In the genomic region with DNA sequence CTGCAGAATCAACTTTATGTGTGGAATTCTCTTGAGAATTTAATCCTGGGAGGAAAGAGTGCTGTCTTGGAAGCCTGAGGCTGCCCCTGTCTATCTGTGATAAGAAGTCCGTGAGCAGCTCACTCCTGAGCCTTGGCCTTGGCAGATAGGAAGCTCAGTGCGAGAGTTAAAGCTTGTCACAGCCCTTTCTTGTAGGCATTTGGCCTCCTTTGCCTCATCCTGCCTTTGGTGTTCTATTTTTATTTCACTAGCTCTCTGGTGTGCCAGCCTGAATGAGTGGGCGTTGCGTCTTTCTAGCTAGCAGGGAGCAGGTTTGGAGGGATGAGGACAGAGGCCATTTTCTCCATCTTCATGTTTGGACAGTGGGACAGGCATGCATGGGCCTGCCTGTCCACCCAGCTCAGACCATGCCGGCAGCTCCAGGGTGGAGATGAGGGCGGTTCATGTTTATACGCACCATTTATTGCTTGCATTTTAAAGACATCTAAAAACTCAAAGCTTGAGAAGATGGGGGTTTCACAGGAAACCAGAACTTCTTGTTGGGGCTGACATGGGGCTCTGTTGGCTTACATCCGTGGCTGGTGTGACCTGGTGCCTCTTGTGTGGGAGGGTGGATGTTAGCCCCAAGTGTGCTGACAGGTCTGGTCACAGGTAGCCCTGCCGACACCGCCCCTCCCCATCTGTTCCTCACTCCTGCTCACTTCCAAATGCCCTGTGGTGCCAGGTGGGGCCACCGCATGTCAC, we compare ENCODE assay signal across 8 cellular contexts. TPM values are rescaled to one million over a fixed set of nuclear protein-coding genes. Genes with fewer than 3 reads are reported as not detected.
DNase-seq lines count a peak whose midpoint lies in the region; ATAC-seq and TF ChIP-seq lines count a peak whose summit lies in the region.

No MANE protein-coding gene starts in this region.

- peak overlapping the region; percentile 99 for H3K27ac Mint-ChIP-seq in memory B cell

- H3K4me3 ChIP-seq in GM06990 (replicated peaks; ENCODE audit: low read depth, low read length) = no peak overlapping the region

- H3K4me1 Mint-ChIP-seq in memory B cell = peaks cover 66% of the 10 kb centered on the region

- peak; percentile 48 for ATAC-seq in memory B cell (ENCODE audit: low read depth)
- no peak for ATAC-seq in HG02642 (IDR thresholded peaks at IDR 0.05; ENCODE audit: poor library complexity, unreplicated experiment)
- ATAC-seq in HG02970 (IDR thresholded peaks at IDR 0.05; ENCODE audit: low FRiP score, unreplicated experiment) = no peak

- H3K36me3 Mint-ChIP-seq in memory B cell = peaks cover 1% of the 10 kb centered on the region

- H3K36me3 ChIP-seq in GM06990 (ENCODE audit: control insufficient read depth, insufficient read depth, low read length) = no peaks in the 10 kb centered on the region

- DNase-seq in GM06990 (ENCODE audit: extremely low read depth, insufficient read length) (peak; percentile 73), RPMI7951 (ENCODE audit: low read depth) (peak; percentile 39), anterior cingulate cortex (lab: John Stamatoyannopoulos, UW) (peak in 43 of 58 donors; percentile 14 to 72 (median 38)), memory B cell (ENCODE audit: low spot score in 2 of 2) (peak; percentile 52 to 55), superior temporal gyrus (ENCODE audit: extremely low spot score) (peak; percentile 76), COR-L47 (lab: John Stamatoyannopoulos, UW) (no peak)

- no peaks in the 10 kb centered on the region for H3K9me3 Mint-ChIP-seq in memory B cell

- peak overlapping the region; percentile 78 for H3K4me3 Mint-ChIP-seq in memory B cell

- no peak for TF ChIP-seq CTCF in GM06990 (IDR thresholded peaks at IDR 0.05; ENCODE audit: insufficient read depth, low read length, poor library complexity, severe bottlenecking)

- no peaks in the 10 kb centered on the region for H3K27me3 Mint-ChIP-seq in memory B cell

- H3K27me3 ChIP-seq in GM06990 (replicated peaks; ENCODE audit: control insufficient read depth, insufficient read depth, low read length) = no peaks in the 10 kb centered on the region

RNA-seq across cellular contexts. Expression of a gene that starts 29.8 kb away (rescaled TPM):
- 10.7 and 11.2 TPM in 2 replicates for total RNA-seq in RPMI7951 (2014; rRNA removed; shearing (Covaris generic))

RNA-seq across cellular contexts. Expression of a gene that starts 52.9 kb away (rescaled TPM):
- 26.9 and 33.6 TPM in 2 replicates for total RNA-seq in RPMI7951 (2014; rRNA removed; shearing (Covaris generic))

RNA-seq across cellular contexts. Expression of a gene that starts 53.8 kb away (rescaled TPM):
- 11.2 and 13.7 TPM in 2 replicates for total RNA-seq in RPMI7951 (2014; rRNA removed; shearing (Covaris generic))
